Comparison of ENCODE assay signal across 8 cellular contexts in the genomic region with DNA sequence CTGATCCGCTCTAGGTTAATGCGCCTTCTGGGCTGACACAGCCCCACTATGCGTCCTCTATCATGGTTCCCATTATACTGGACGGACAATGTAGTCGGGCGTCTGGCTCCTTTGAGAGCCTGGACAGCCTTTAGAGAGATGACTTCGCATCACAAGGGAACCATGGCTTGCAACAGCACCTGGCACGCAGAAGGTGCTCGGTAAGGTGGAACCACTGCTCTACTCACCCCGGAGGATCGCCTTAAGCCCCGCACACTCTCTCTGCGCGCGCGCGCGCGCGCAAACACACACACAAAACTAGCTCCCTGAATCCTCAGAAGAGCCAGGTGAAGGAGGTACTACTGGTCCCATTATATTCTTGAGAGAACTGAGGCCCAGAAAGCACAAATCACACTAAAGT. TPM values are rescaled to one million over a fixed set of nuclear protein-coding genes. Genes with fewer than 3 reads are reported as not detected.
DNase-seq lines count a peak whose midpoint lies in the region; ATAC-seq and TF ChIP-seq lines count a peak whose summit lies in the region.

No MANE protein-coding gene starts in this region.

- H3K9ac ChIP-seq in adipocyte (ENCODE audit: low read length): peak overlapping the region; percentile 74

- H3K4me3 Mint-ChIP-seq in activated CD4-positive, alpha-beta T cell treated with anti-CD3 and anti-CD28 coated beads, Interleukin-2, amount 10 ng/mL, durations not matched to agents 24 days and 14 days: peak overlapping the region; percentile 94

- H3K36me3 ChIP-seq in adipocyte (ENCODE audit: control insufficient read depth, insufficient read depth, low read length, severe bottlenecking) (no peaks in the 10 kb centered on the region), testis (ENCODE audit: low read depth, missing control alignments) (no peaks in the 10 kb centered on the region)

- TF ChIP-seq POLR2A in testis (IDR thresholded peaks at IDR 0.05): no peak

- H3K4me3 ChIP-seq in adipocyte (ENCODE audit: low read length) (peak overlapping the region; percentile 81), testis (peak overlapping the region; percentile 57 to 75)

- H3K36me3 Mint-ChIP-seq in activated CD4-positive, alpha-beta T cell treated with anti-CD3 and anti-CD28 coated beads, Interleukin-2, amount 10 ng/mL, durations not matched to agents 24 days and 14 days (ENCODE audit: low read depth): peaks cover 7% of the 10 kb centered on the region

- H3K4me1 Mint-ChIP-seq in activated CD4-positive, alpha-beta T cell treated with anti-CD3 and anti-CD28 coated beads, Interleukin-2, amount 10 ng/mL, durations not matched to agents 24 days and 14 days: peaks cover 28% of the 10 kb centered on the region

- 37 to 52% methylated on average over 20 of the region's 20 CpGs for WGBS in testis, 2 donors

- no peak for DNase-seq in activated CD4-positive, alpha-beta T cell treated with anti-CD3 and anti-CD28 coated beads, Interleukin-2, amount 10 ng/mL, durations not matched to agents 24 days and 14 days
- no peak for DNase-seq in activated CD4-positive, alpha-beta T cell treated with anti-CD3 and anti-CD28 coated beads, Interleukin-2, amount 50 U/mL, for 48 hours
- DNase-seq in adipocyte (ENCODE audit: low read depth) (no peak), testis (no peak), GM03348 (ENCODE audit: low spot score) (no peak)

- no peak for ATAC-seq in esophagus mucosa
- ATAC-seq in GM21717 (IDR thresholded peaks at IDR 0.05; ENCODE audit: unreplicated experiment): no peak

- intact Hi-C loops in activated CD4-positive, alpha-beta T cell treated with anti-CD3 and anti-CD28 coated beads, Interleukin-2, amount 10 ng/mL, durations not matched to agents 24 days and 14 days (cut with micrococcal nuclease): no loop called here
- intact Hi-C loops in testis (cut with DNase I; ENCODE audit: low total_unique reads): no loop called here

- H3K27ac ChIP-seq in layer of hippocampus (ENCODE audit: low read depth, low read length) (peak overlapping the region; percentile 86), testis (peak overlapping the region; percentile 83 to 89)

- H3K4me1 ChIP-seq in adipocyte (ENCODE audit: control insufficient read depth, insufficient read depth, low read length) (peaks cover 32% of the 10 kb centered on the region), testis (peaks cover 31% of the 10 kb centered on the region)

- peak overlapping the region; percentile 73 for H3K27ac Mint-ChIP-seq in activated CD4-positive, alpha-beta T cell treated with anti-CD3 and anti-CD28 coated beads, Interleukin-2, amount 10 ng/mL, durations not matched to agents 24 days and 14 days

- no peaks in the 10 kb centered on the region for H3K9me3 Mint-ChIP-seq in activated CD4-positive, alpha-beta T cell treated with anti-CD3 and anti-CD28 coated beads, Interleukin-2, amount 10 ng/mL, durations not matched to agents 24 days and 14 days

- H3K27me3 Mint-ChIP-seq in activated CD4-positive, alpha-beta T cell treated with anti-CD3 and anti-CD28 coated beads, Interleukin-2, amount 10 ng/mL, durations not matched to agents 24 days and 14 days: no peaks in the 10 kb centered on the region

- no peaks in the 10 kb centered on the region for H3K9me3 ChIP-seq in adipocyte (ENCODE audit: control insufficient read depth, low read length)
- no peaks in the 10 kb centered on the region for H3K9me3 ChIP-seq in testis

- no peaks in the 10 kb centered on the region for H3K27me3 ChIP-seq in adipocyte (replicated peaks; ENCODE audit: control insufficient read depth, insufficient read depth, low read length)
- no peaks in the 10 kb centered on the region for H3K27me3 ChIP-seq in layer of hippocampus (ENCODE audit: control insufficient read depth, insufficient read depth, low read length)
- no peaks in the 10 kb centered on the region for H3K27me3 ChIP-seq in testis

- no peak for TF ChIP-seq CTCF in testis (IDR thresholded peaks at IDR 0.05)

RNA-seq across cellular contexts. Expression of gene MAP3K12, which starts 7.1 kb away (rescaled TPM):
- total RNA-seq in activated CD4-positive, alpha-beta T cell treated with anti-CD3 and anti-CD28 coated beads, Interleukin-2, amount 10 ng/mL, durations not matched to agents 24 days and 14 days: 13.5 and 15.3 TPM in 2 replicates
- total RNA-seq in testis: 10 to 100 TPM; 52.2 to 56.7 TPM
- polyA plus RNA-seq in testis (ENCODE audit: insufficient read depth, low read depth, low replicate concordance): 28.5 TPM
- total RNA-seq in esophagus mucosa: 2.0 TPM

RNA-seq across cellular contexts. Expression of gene TARBP2, which starts 8.9 kb away (rescaled TPM):
- total RNA-seq in activated CD4-positive, alpha-beta T cell treated with anti-CD3 and anti-CD28 coated beads, Interleukin-2, amount 10 ng/mL, durations not matched to agents 24 days and 14 days: 49.7 and 52.2 TPM in 2 replicates
- total RNA-seq in testis: 10 to 100 TPM; 67.6 to 73.1 TPM
- polyA plus RNA-seq in testis (ENCODE audit: insufficient read depth, low read depth, low replicate concordance): 37.8 TPM
- total RNA-seq in esophagus mucosa: 19.3 TPM

RNA-seq across cellular contexts. Expression of gene NPFF, which starts 15.1 kb away (rescaled TPM):
- 0.57 TPM in 1 of 2 replicates, not detected in the other for total RNA-seq in activated CD4-positive, alpha-beta T cell treated with anti-CD3 and anti-CD28 coated beads, Interleukin-2, amount 10 ng/mL, durations not matched to agents 24 days and 14 days
- total RNA-seq in testis (1 to 10 TPM in 1 of 2 donors, not detected in 1; 1.2 TPM), esophagus mucosa (not detected)
- not detected for polyA plus RNA-seq in testis (ENCODE audit: insufficient read depth, low read depth, low replicate concordance)

RNA-seq across cellular contexts. Expression of gene PCBP2, which starts 40.3 kb away (rescaled TPM):
- total RNA-seq in activated CD4-positive, alpha-beta T cell treated with anti-CD3 and anti-CD28 coated beads, Interleukin-2, amount 10 ng/mL, durations not matched to agents 24 days and 14 days: 942 and 960 TPM in 2 replicates
- total RNA-seq in testis: 100 to 1,000 TPM; 553 to 632 TPM
- 1,065 TPM for polyA plus RNA-seq in testis (ENCODE audit: insufficient read depth, low read depth, low replicate concordance)
- 493 TPM for total RNA-seq in esophagus mucosa

RNA-seq across cellular contexts. Expression of gene PRR13, which starts 50.7 kb away (rescaled TPM):
- total RNA-seq in activated CD4-positive, alpha-beta T cell treated with anti-CD3 and anti-CD28 coated beads, Interleukin-2, amount 10 ng/mL, durations not matched to agents 24 days and 14 days: 201 and 211 TPM in 2 replicates
- 10 to 100 TPM; 43.4 to 48.5 TPM for total RNA-seq in testis
- polyA plus RNA-seq in testis (ENCODE audit: insufficient read depth, low read depth, low replicate concordance): 120 TPM
- total RNA-seq in esophagus mucosa: 92.0 TPM
